12 cellular contexts compared by ENCODE assay signal in the genomic region with DNA sequence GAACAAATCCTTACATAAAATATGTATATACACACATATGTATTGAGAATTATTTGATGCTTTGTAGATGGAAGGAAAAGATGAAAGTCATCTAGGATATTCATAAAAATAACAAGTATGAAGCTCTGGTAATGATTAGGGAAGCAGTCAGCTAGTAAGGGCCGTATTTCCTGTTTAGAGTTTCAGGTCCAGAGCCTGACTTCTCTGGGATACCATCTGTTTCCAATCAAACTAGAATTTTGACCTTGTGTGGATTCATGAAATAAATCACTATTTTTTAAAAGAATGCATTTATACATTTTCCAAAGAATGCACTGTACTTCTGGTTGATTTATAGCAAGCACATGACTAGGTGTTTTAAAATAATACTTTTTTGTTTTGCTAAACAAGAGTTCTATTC.
DNase-seq lines count a peak whose midpoint lies in the region; ATAC-seq lines count a peak whose summit lies in the region.
"Had no signal": no experiment of that assay in that cellular context is flagged by ENCODE, and none has a peak within 500 bp of the region (broad histone marks: within the 10 kb centered on the region; RNA-seq: fewer than 3 reads in every experiment).

No MANE protein-coding gene starts in this region.

- H3K4me3 ChIP-seq in adipocyte (ENCODE audit: low read length) (peak overlapping the region; percentile 58), iPS-20b (ENCODE audit: low read length) (peak overlapping the region; percentile 54)

- H3K4me1 ChIP-seq in adipocyte (ENCODE audit: control insufficient read depth, insufficient read depth, low read length) (peaks cover 61% of the 10 kb centered on the region), iPS-20b (ENCODE audit: insufficient read depth, low read length) (peaks cover 33% of the 10 kb centered on the region)

- no peaks in the 10 kb centered on the region for H3K9me3 ChIP-seq in adipocyte (ENCODE audit: control insufficient read depth, low read length)
- H3K9me3 ChIP-seq in iPS-20b (ENCODE audit: insufficient read depth, low read depth, low read length): no peaks in the 10 kb centered on the region
- H3K9me3 ChIP-seq: neutrophil had no signal

- H3K9ac ChIP-seq in adipocyte (ENCODE audit: low read length): peak overlapping the region; percentile 40
- peak overlapping the region; percentile 56; the same call in 1 of the 2 replicates for H3K9ac ChIP-seq in iPS-20b (ENCODE audit: low read depth, low read length)

- DNase-seq in AG08395 (ENCODE audit: low spot score): peak; percentile 42
- DNase-seq in H4 (ENCODE audit: low spot score): peak; percentile 19
- peak; percentile 93 for DNase-seq in adipocyte (ENCODE audit: low read depth)
- DNase-seq in anterior cingulate cortex (lab: John Stamatoyannopoulos, UW): no peak
- DNase-seq: foreskin keratinocyte, T-helper 9 cell had no signal

- H3K27me3 ChIP-seq in adipocyte (replicated peaks; ENCODE audit: control insufficient read depth, insufficient read depth, low read length) (no peaks in the 10 kb centered on the region), iPS-20b (ENCODE audit: insufficient read depth, low read length) (no peaks in the 10 kb centered on the region)
- H3K27me3 ChIP-seq: foreskin keratinocyte, neutrophil had no signal

- H3K36me3 ChIP-seq in adipocyte (ENCODE audit: control insufficient read depth, insufficient read depth, low read length, severe bottlenecking) (no peaks in the 10 kb centered on the region), iPS-20b (ENCODE audit: insufficient read depth, low read depth, low read length) (no peaks in the 10 kb centered on the region)
- H3K36me3 ChIP-seq: neutrophil had no signal

- no peak for ATAC-seq in HG02642 (IDR thresholded peaks at IDR 0.05; ENCODE audit: poor library complexity, unreplicated experiment)
- no peak for ATAC-seq in GM21360 (IDR thresholded peaks at IDR 0.05; ENCODE audit: unreplicated experiment)
- no peak for ATAC-seq in HG02970 (IDR thresholded peaks at IDR 0.05; ENCODE audit: low FRiP score, unreplicated experiment)
- ATAC-seq: activated T-helper 17 cell treated with anti-CD3 and anti-CD28 coated beads, Interleukin-2, amount 50 U/mL, for 72 hours; foreskin keratinocyte had no signal

- no peak overlapping the region for H3K27ac ChIP-seq in iPS-20b (ENCODE audit: low read length)
- H3K27ac ChIP-seq: foreskin keratinocyte, neutrophil had no signal

Comparison
In these comparisons a context has a peak if more than half of its experiments do, and no peak if none do; other contexts are left out.
1. DNase-seq: peak in AG08395 (single experiment), H4 (single experiment) and adipocyte (single experiment); none in anterior cingulate cortex (0 of 58).